8 cellular contexts compared by ENCODE assay signal in genomic region chr6:53066059-53066406, GRCh38. TPM values are rescaled to one million over a fixed set of nuclear protein-coding genes. Genes with fewer than 3 reads are reported as not detected.
DNase-seq lines count a peak whose midpoint lies in the region; ATAC-seq, FAIRE-seq and TF ChIP-seq lines count a peak whose summit lies in the region.

No MANE protein-coding gene starts in this region.

- no peaks in the 10 kb centered on the region for H3K79me1 ChIP-seq in H1 (ENCODE audit: low read depth, low read length)

- no peak for ATAC-seq in GM18861 (IDR thresholded peaks at IDR 0.05; ENCODE audit: unreplicated experiment)

- H3K4me3 ChIP-seq in LNCaP clone FGC (ENCODE audit: low read depth, low read length) (peak overlapping the region; percentile 79), H1 (ENCODE audit: extremely low read depth in 1 of 4, insufficient read depth in 2 of 4, low read depth in 3 of 4, low read length in 4 of 4) (peak overlapping the region; percentile 65 to 92 (median 75))

- no peak for TF ChIP-seq EP300 in H1 (IDR thresholded peaks at IDR 0.05; ENCODE audit: borderline replicate concordance in 1 of 2, low read depth in 2 of 2, low read length in 2 of 2)

- H3K56ac ChIP-seq in H1 (replicated peaks; ENCODE audit: insufficient read length, low read depth, low read length), result no peak overlapping the region

- no peak overlapping the region for H2BK20ac ChIP-seq in H1 (ENCODE audit: low read length)

- H4K5ac ChIP-seq in H1 (ENCODE audit: insufficient read length, low read depth, low read length), result no peak overlapping the region

- peak overlapping the region; percentile 91 to 96 for H3K4me2 ChIP-seq in H1 (ENCODE audit: insufficient read depth in 1 of 2, low read depth in 2 of 2, low read length in 2 of 2)

- no peaks in the 10 kb centered on the region; a peak in 1 of 8 replicates for H3K36me3 ChIP-seq in H1 (ENCODE audit: control insufficient read depth in 2 of 4, insufficient read depth in 4 of 4, low read length in 3 of 4)

- no peak overlapping the region for H2BK5ac ChIP-seq in H1 (ENCODE audit: low read depth, low read length)

- DNase-seq in EH (ENCODE audit: low read depth) (peak; percentile 45), LNCaP clone FGC (ENCODE audit: low read depth) (no peak), H1 (ENCODE audit: low read depth in 1 of 2, low spot score in 2 of 2) (no peak), medulla oblongata (ENCODE audit: extremely low spot score) (peak; percentile 43), NCI-H1694 (lab: John Stamatoyannopoulos, UW) (no peak)
- peak; percentile 71 for DNase-seq in activated CD8-positive, alpha-beta memory T cell treated with anti-CD3 and anti-CD28 coated beads for 24 hours
- DNase-seq in stimulated activated CD8-positive, alpha-beta memory T cell treated with anti-CD3 and anti-CD28 coated beads, Interleukin-4, amount 100 ng/mL, for 24 hours (ENCODE audit: low read depth), result peak; percentile 22

- TF ChIP-seq POLR2A in H1 (IDR thresholded peaks at IDR 0.05; ENCODE audit: control extremely low read depth in 1 of 2, low read depth in 2 of 2, low read length in 2 of 2), result no peak

- H4K20me1 ChIP-seq in H1 (replicated peaks in 1 of 2; ENCODE audit: control insufficient read depth in 1 of 2, insufficient read depth in 2 of 2, low read length in 2 of 2), result peaks cover 2 to 3% of the 10 kb centered on the region in 2 experiments

- H3K27ac ChIP-seq in H1 (ENCODE audit: low read depth, low read length), result no peak overlapping the region

- H3K79me2 ChIP-seq in H1 (ENCODE audit: control insufficient read depth in 1 of 2, insufficient read depth in 2 of 2, low read length in 2 of 2), result no peaks in the 10 kb centered on the region

- WGBS in H1 (ENCODE audit: extremely low coverage in 1 of 2, insufficient coverage in 1 of 2, insufficient read length in 1 of 2, insufficient replicate concordance in 2 of 2, low coverage in 1 of 2, low lambda C conversion rate in 2 of 2, missing lambda C conversion rate in 1 of 2), 2 experiments, result 13% methylated on average over 17 of the region's 19 CpGs; no CpG with 5 or more reads in 1 of the 2 experiments

- CTCF ChIA-PET in H1 (lab: Charles Lee; ENCODE audit: partially characterized antibody), result interaction anchor here (0.6 to 2.0 kb wide), 6 partner anchors 11 to 371 kb away, joined by 3 to 6 read pairs (median 3); partner anchors contain the start of gene GSTA4

- no peak overlapping the region for H3K4ac ChIP-seq in H1 (replicated peaks; ENCODE audit: insufficient read length, low read depth, low read length)

- no peak overlapping the region for H2AK5ac ChIP-seq in H1 (ENCODE audit: low read depth, low read length)

- no peak overlapping the region; the same call in 1 of the 2 replicates for H4K8ac ChIP-seq in H1 (ENCODE audit: extremely low read depth, insufficient read depth, low read length)

- no peak overlapping the region for H2BK120ac ChIP-seq in H1 (replicated peaks; ENCODE audit: low read depth, low read length)

- peak overlapping the region in 2 of 4 experiments; percentile 21 to 69; a peak in 2 of 7 replicates for H3K9ac ChIP-seq in H1 (replicated peaks in 1 of 4; ENCODE audit: extremely low read depth in 1 of 4, low read depth in 3 of 4, low read length in 3 of 4)

- H4K91ac ChIP-seq in H1 (replicated peaks; ENCODE audit: insufficient read length, low read length), result no peak overlapping the region

- no peak overlapping the region for H2BK15ac ChIP-seq in H1 (ENCODE audit: low read length)

- TF ChIP-seq RAD21 in H1 (IDR thresholded peaks at IDR 0.05 in 1 of 2, conservative IDR thresholded peaks at IDR 0.05 in 1 of 2; ENCODE audit: low read depth in 2 of 2, low read length in 2 of 2), result no peak

- H2BK12ac ChIP-seq in H1 (ENCODE audit: low read depth, low read length), result no peak overlapping the region

- H3K27me3 ChIP-seq in H1 (replicated peaks in 1 of 4; ENCODE audit: control insufficient read depth in 3 of 4, extremely low read depth in 1 of 4, insufficient read depth in 3 of 4, low read length in 3 of 4), result no peaks in the 10 kb centered on the region

- peaks cover 0 to 3% (median 0%) of the 10 kb centered on the region in 4 experiments; a peak in 1 of 7 replicates for H3K4me1 ChIP-seq in H1 (replicated peaks in 1 of 4; ENCODE audit: control insufficient read depth in 3 of 4, insufficient read depth in 4 of 4, low read length in 3 of 4)

- H3K23me2 ChIP-seq in H1 (ENCODE audit: low read depth, low read length), result peaks cover 4% of the 10 kb centered on the region; the same call in 1 of the 2 replicates

- H3K14ac ChIP-seq in H1 (ENCODE audit: insufficient read length), result no peak overlapping the region

- POLR2A ChIA-PET in H1 (lab: Charles Lee; ENCODE audit: partially characterized antibody), result interaction anchor here (1.0 to 1.5 kb wide), 4 partner anchors 18 to 90 kb away, joined by 3 to 7 read pairs (median 3); partner anchors contain the start of gene GSTA4

- H3K23ac ChIP-seq in H1 (ENCODE audit: insufficient read length), result no peak overlapping the region

- TF ChIP-seq CTCF in LNCaP clone FGC (IDR thresholded peaks at IDR 0.05; ENCODE audit: control insufficient read depth, extremely low read depth, insufficient read depth) (no peak), H1 (IDR thresholded peaks at IDR 0.05; ENCODE audit: control extremely low read depth in 1 of 3, insufficient read depth in 1 of 3, low read depth in 1 of 3, low read length in 3 of 3) (no peak)

- no peak for FAIRE-seq in H1 (lab: Jason Lieb, UNC)

- 0 out of 2 replicates have a peak overlapping the region, but pooled peaks have one; percentile 33 for H3K18ac ChIP-seq in H1 (ENCODE audit: extremely low read depth, low read length)

- no peaks in the 10 kb centered on the region for H3K9me3 ChIP-seq in H1 (ENCODE audit: insufficient read depth in 2 of 2, low read depth in 1 of 2, low read length in 1 of 2)

- no peak overlapping the region for H2AFZ ChIP-seq in H1 (ENCODE audit: low read length)

TF ChIP-seq in H1, 55 proteins besides CTCF, POLR2A, EP300 and RAD21:
- TF ChIP-seq YY1 (IDR thresholded peaks at IDR 0.05; ENCODE audit: low read depth, low read length) (no peak), SIX5 (IDR thresholded peaks at IDR 0.05; ENCODE audit: low read depth, low read length) (no peak), GABPA (IDR thresholded peaks at IDR 0.05; ENCODE audit: borderline replicate concordance, insufficient read depth, low read length) (no peak), MAX (IDR thresholded peaks at IDR 0.05) (no peak), POLR2AphosphoS5 (IDR thresholded peaks at IDR 0.05; ENCODE audit: low read depth, low read length) (no peak), CEBPB (IDR thresholded peaks at IDR 0.05; ENCODE audit: low read depth, low read length) (no peak), USF2 (IDR thresholded peaks at IDR 0.05; ENCODE audit: low read length) (no peak), PHF8 (conservative IDR thresholded peaks at IDR 0.05; ENCODE audit: low read depth, low read length) (no peak)

RNA-seq across cellular contexts. Expression of gene FBXO9, which starts 0.8 kb away (rescaled TPM):
- total RNA-seq in H1 (2021; fragmentation: NEBNext Ultra II Directional; extraction: Animal tissue kit (Norgen Biotek cat#: 25700)), result 50.9 and 58.8 TPM in 2 replicates
- polyA plus RNA-seq in H1 (2011; rRNA removed), result 41.3 and 44.2 TPM in 2 replicates
- 36.7 TPM for polyA plus RNA-seq in H1 (2011; cell fraction: cytosol; rRNA removed)
- polyA plus RNA-seq in H1 (2011; cell fraction: nucleus; rRNA removed), result 51.3 TPM
- 26.7 to 38.2 TPM (median 30.8 TPM) in 4 replicates for polyA plus RNA-seq in H1 (2012, experiment 1 of 2)
- 6.5 TPM for polyA plus RNA-seq in H1 (2012, experiment 2 of 2)
- 30.4 TPM for polyA plus RNA-seq in H1 (2013, experiment 1 of 2)
- polyA plus RNA-seq in H1 (2013, experiment 2 of 2), result 27.0 TPM
- 50.9 and 69.3 TPM in 2 replicates for polyA minus RNA-seq in H1 (2011; rRNA and poly(A)+ RNA removed)
- 41.9 TPM for polyA minus RNA-seq in H1 (2011; cell fraction: cytosol; rRNA and poly(A)+ RNA removed)
- polyA minus RNA-seq in H1 (2011; cell fraction: nucleus; rRNA and poly(A)+ RNA removed), result 43.2 TPM

RNA-seq across cellular contexts. Expression of gene CILK1, which starts 4.4 kb away (rescaled TPM):
- total RNA-seq in H1 (2021; fragmentation: NEBNext Ultra II Directional; extraction: Animal tissue kit (Norgen Biotek cat#: 25700)), result 9.6 and 10.3 TPM in 2 replicates
- 2.9 and 3.7 TPM in 2 replicates for polyA plus RNA-seq in H1 (2011; rRNA removed)
- polyA plus RNA-seq in H1 (2011; cell fraction: cytosol; rRNA removed), result 3.9 TPM
- 6.1 TPM for polyA plus RNA-seq in H1 (2011; cell fraction: nucleus; rRNA removed)
- 2.6 to 3.9 TPM (median 3.0 TPM) in 4 replicates for polyA plus RNA-seq in H1 (2012, experiment 1 of 2)
- 0.38 TPM for polyA plus RNA-seq in H1 (2012, experiment 2 of 2)
- polyA plus RNA-seq in H1 (2013, experiment 1 of 2), result 7.7 TPM
- 7.4 TPM for polyA plus RNA-seq in H1 (2013, experiment 2 of 2)
- 7.9 and 9.1 TPM in 2 replicates for polyA minus RNA-seq in H1 (2011; rRNA and poly(A)+ RNA removed)
- polyA minus RNA-seq in H1 (2011; cell fraction: cytosol; rRNA and poly(A)+ RNA removed), result 4.7 TPM
- 12.0 TPM for polyA minus RNA-seq in H1 (2011; cell fraction: nucleus; rRNA and poly(A)+ RNA removed)

Comparison
In these comparisons a context has a peak if more than half of its experiments do, and no peak if none do; other contexts are left out.
1. DNase-seq: peak in EH (single experiment), activated CD8-positive, alpha-beta memory T cell treated with anti-CD3 and anti-CD28 coated beads for 24 hours (single experiment), medulla oblongata (single experiment) and stimulated activated CD8-positive, alpha-beta memory T cell treated with anti-CD3 and anti-CD28 coated beads, Interleukin-4, amount 100 ng/mL, for 24 hours (single experiment); none in LNCaP clone FGC (single experiment), H1 (0 of 2) and NCI-H1694 (single experiment).